In the genomic region with DNA sequence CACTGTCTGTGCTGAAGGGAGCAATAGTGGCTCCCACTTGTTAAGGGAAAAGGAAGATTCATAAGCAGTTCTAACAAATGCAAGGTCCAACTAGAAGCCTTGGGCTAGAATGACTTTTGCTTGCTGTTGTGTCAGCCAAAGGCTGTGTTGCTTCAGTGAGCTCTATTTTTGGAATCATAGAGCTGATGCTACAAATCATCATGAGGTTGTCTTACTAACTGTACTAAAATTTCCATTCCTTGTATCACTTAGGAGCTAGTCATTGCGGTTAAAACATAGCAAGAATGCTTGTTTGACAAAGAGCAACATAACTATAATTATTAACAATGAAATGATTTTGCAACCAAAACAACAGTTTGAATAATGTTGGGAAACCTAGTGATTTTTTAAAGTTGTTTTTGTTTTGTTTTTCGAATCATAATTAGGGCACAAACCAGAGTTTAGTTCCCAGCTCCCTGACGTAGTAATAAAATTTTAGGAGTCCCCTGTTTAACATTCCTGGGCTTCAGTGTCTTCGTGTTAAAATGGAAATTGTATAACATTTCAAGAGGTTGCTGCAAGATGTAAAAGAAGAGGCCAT, we compare ENCODE assay signal across 13 cellular contexts.
DNase-seq lines count a peak whose midpoint lies in the region; ATAC-seq and TF ChIP-seq lines count a peak whose summit lies in the region.
"Had no signal": no experiment of that assay in that cellular context is flagged by ENCODE, and none has a peak within 500 bp of the region (broad histone marks: within the 10 kb centered on the region; RNA-seq: fewer than 3 reads in every experiment).

No MANE protein-coding gene starts in this region.

- CTCF ChIA-PET in HEK293T (lab: Yijun Ruan, JAX) = no interaction called here

- no peak for TF ChIP-seq POLR2A in esophagus muscularis mucosa (IDR thresholded peaks at IDR 0.05; ENCODE audit: low read depth)

- peak; percentile 77 for DNase-seq in AG08395 (ENCODE audit: low spot score)
- DNase-seq in HT1080 (ENCODE audit: low read depth) = peak; percentile 25
- peak; percentile 50 to 75 for DNase-seq in cardiac fibroblast (ENCODE audit: low read depth in 2 of 2)
- DNase-seq in left lung = no peak
- DNase-seq in HEK293T (ENCODE audit: extremely low spot score) = no peak
- DNase-seq in esophagus muscularis mucosa (ENCODE audit: extremely low spot score) = no peak
- DNase-seq in KG1 (lab: John Stamatoyannopoulos, UW) = no peak
- no peak for DNase-seq in anterior cingulate cortex (lab: John Stamatoyannopoulos, UW)
- DNase-seq: C1 segment of cervical spinal cord, NCI-H2171 treated with DMSO at 0.1 percent for 48 hours, occipital lobe, Peyer's patch, T1000 had no signal

- no peaks in the 10 kb centered on the region for H3K9me3 ChIP-seq in left lung
- H3K9me3 ChIP-seq in esophagus muscularis mucosa = no peaks in the 10 kb centered on the region
- H3K9me3 ChIP-seq: Peyer's patch had no signal

- H3K4me3 ChIP-seq in cardiac fibroblast (replicated peaks in 1 of 2; ENCODE audit: low read depth in 2 of 2, low read length in 2 of 2) (no peak overlapping the region), left lung (no peak overlapping the region), esophagus muscularis mucosa (no peak overlapping the region)
- H3K4me3 ChIP-seq: Peyer's patch had no signal

- TF ChIP-seq EP300 in esophagus muscularis mucosa (IDR thresholded peaks at IDR 0.05) = no peak

- intact Hi-C loops in left lung (cut with DNase I) = no loop called here
- intact Hi-C loops in esophagus muscularis mucosa (cut with DNase I) = no loop called here

- 67% methylated on average over 4 of the region's 4 CpGs for WGBS in esophagus muscularis mucosa

- peak; percentile 43 for ATAC-seq in left lung

- H3K36me3 ChIP-seq in left lung = no peaks in the 10 kb centered on the region
- no peaks in the 10 kb centered on the region for H3K36me3 ChIP-seq in esophagus muscularis mucosa
- H3K36me3 ChIP-seq: Peyer's patch had no signal

- H3K27ac ChIP-seq in left lung = no peak overlapping the region
- no peak overlapping the region for H3K27ac ChIP-seq in esophagus muscularis mucosa (replicated peaks in 1 of 4)
- H3K27ac ChIP-seq: Peyer's patch had no signal

- POLR2A ChIA-PET in HEK293T (lab: Yijun Ruan, JAX) = no interaction called here

- H3K4me1 ChIP-seq in left lung (no peaks in the 10 kb centered on the region), esophagus muscularis mucosa (no peaks in the 10 kb centered on the region)
- H3K4me1 ChIP-seq: Peyer's patch had no signal

- H3K27me3 ChIP-seq in left lung (no peaks in the 10 kb centered on the region), esophagus muscularis mucosa (no peaks in the 10 kb centered on the region)
- H3K27me3 ChIP-seq: Peyer's patch had no signal

- no peak for TF ChIP-seq CTCF in cardiac fibroblast (IDR thresholded peaks at IDR 0.05; ENCODE audit: low read depth, low read length)
- TF ChIP-seq CTCF in left lung (IDR thresholded peaks at IDR 0.05) = no peak
- no peak for TF ChIP-seq CTCF in esophagus muscularis mucosa (IDR thresholded peaks at IDR 0.05)

TF ChIP-seq in HEK293T, 16 proteins besides CTCF, POLR2A, EP300 and RAD21:
- TF ChIP-seq NFRKB (IDR thresholded peaks at IDR 0.05) (no peak), LEF1 (IDR thresholded peaks at IDR 0.05; ENCODE audit: borderline replicate concordance) (no peak), TARDBP (IDR thresholded peaks at IDR 0.05) (no peak), ZNF384 (IDR thresholded peaks at IDR 0.05) (no peak), BHLHE40 (IDR thresholded peaks at IDR 0.05; ENCODE audit: borderline replicate concordance) (no peak), HDGF (IDR thresholded peaks at IDR 0.05; ENCODE audit: borderline replicate concordance) (no peak), ELF4 (IDR thresholded peaks at IDR 0.05) (no peak), SUZ12 (IDR thresholded peaks at IDR 0.05) (no peak), FOXM1 (IDR thresholded peaks at IDR 0.05; ENCODE audit: borderline replicate concordance) (no peak), SP1 (IDR thresholded peaks at IDR 0.05) (no peak), FOXK2 (IDR thresholded peaks at IDR 0.05) (no peak)
- TF ChIP-seq, protein P1, sequence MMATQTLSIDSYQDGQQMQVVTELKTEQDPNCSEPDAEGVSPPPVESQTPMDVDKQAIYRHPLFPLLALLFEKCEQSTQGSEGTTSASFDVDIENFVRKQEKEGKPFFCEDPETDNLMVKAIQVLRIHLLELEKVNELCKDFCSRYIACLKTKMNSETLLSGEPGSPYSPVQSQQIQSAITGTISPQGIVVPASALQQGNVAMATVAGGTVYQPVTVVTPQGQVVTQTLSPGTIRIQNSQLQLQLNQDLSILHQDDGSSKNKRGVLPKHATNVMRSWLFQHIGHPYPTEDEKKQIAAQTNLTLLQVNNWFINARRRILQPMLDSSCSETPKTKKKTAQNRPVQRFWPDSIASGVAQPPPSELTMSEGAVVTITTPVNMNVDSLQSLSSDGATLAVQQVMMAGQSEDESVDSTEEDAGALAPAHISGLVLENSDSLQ (IDR thresholded peaks at IDR 0.05) = no peak

Comparison
In these comparisons a context has a peak if more than half of its experiments do, and no peak if none do; other contexts are left out.
1. DNase-seq: peak in AG08395 (single experiment), HT1080 (single experiment) and cardiac fibroblast (2 of 2); none in left lung (0 of 2), HEK293T (single experiment), esophagus muscularis mucosa (single experiment), KG1 (single experiment) and anterior cingulate cortex (0 of 58).